10 cellular contexts compared by ENCODE assay signal in the genomic region with DNA sequence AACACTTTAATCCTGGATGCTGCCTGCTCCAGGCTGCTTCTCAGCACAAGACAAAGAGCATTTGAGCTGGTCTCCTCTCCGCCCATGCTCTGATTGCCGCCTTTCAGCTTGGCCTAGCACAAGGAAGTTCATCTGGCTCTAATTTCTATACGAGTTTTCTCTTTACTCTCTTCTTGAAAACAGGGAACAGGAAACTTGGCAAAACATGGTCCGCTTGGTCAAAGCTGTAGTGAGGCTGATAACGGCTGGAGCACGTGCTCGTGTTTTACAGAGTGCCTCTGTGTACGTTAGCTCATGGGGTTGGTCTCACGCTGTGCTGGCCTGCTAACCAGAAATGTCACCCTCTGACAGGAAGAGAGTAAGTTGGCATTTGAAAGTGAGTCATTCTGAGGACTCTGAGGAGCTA. TPM values are rescaled to one million over a fixed set of nuclear protein-coding genes. Genes with fewer than 3 reads are reported as not detected.
DNase-seq lines count a peak whose midpoint lies in the region; ATAC-seq and TF ChIP-seq lines count a peak whose summit lies in the region.
"Had no signal": no experiment of that assay in that cellular context is flagged by ENCODE, and none has a peak within 500 bp of the region (broad histone marks: within the 10 kb centered on the region; RNA-seq: fewer than 3 reads in every experiment).

No MANE protein-coding gene starts in this region.

- no peaks in the 10 kb centered on the region for H3K9me3 ChIP-seq in mesodermal cell (ENCODE audit: control insufficient read depth, low read length)
- H3K9me3 ChIP-seq in tibial nerve = no peaks in the 10 kb centered on the region
- H3K9me3 ChIP-seq: uterus had no signal

- H3K36me3 ChIP-seq in mesodermal cell (ENCODE audit: control insufficient read depth, insufficient read depth, low read length) (peaks cover 12% of the 10 kb centered on the region), tibial nerve (peaks cover 0 to 21% (median 0%) of the 10 kb centered on the region in 3 donors)
- H3K36me3 ChIP-seq: uterus had no signal

- H3K9me3 Mint-ChIP-seq in activated T-cell treated with anti-CD3 and anti-CD28 coated beads, Interleukin-2, amount 50 U/mL, for 72 hours = no peaks in the 10 kb centered on the region
- no peaks in the 10 kb centered on the region for H3K9me3 Mint-ChIP-seq in naive thymus-derived CD8-positive, alpha-beta T cell
- H3K9me3 Mint-ChIP-seq: activated B cell treated with CpG ODN at 0.5 μM for 24 hours had no signal

- ATAC-seq in activated T-cell treated with anti-CD3 and anti-CD28 coated beads, Interleukin-2, amount 50 U/mL, for 72 hours (replicated peaks in 1 of 2) = peak; percentile 45 to 64
- ATAC-seq in naive thymus-derived CD8-positive, alpha-beta T cell = no peak
- no peak for ATAC-seq in GM21423 (IDR thresholded peaks at IDR 0.05; ENCODE audit: unreplicated experiment)
- no peak for ATAC-seq in HG03342 (IDR thresholded peaks at IDR 0.05; ENCODE audit: unreplicated experiment)

- no peak for DNase-seq in activated T-cell treated with anti-CD3 and anti-CD28 coated beads, Interleukin-2, amount 50 U/mL, for 72 hours
- no peak for DNase-seq in activated T-cell treated with anti-CD3 and anti-CD28 coated beads for 4 hours
- DNase-seq in epidermal melanocyte (ENCODE audit: insufficient read length, low spot score) = peak; percentile 44
- peak in 1 of 2 donors; percentile 38 for DNase-seq in tibial nerve (ENCODE audit: low spot score in 2 of 2)
- DNase-seq in naive thymus-derived CD8-positive, alpha-beta T cell = no peak
- DNase-seq: activated B cell treated with CpG ODN at 0.5 μM for 24 hours, uterus had no signal

- TF ChIP-seq EP300 in tibial nerve (IDR thresholded peaks at IDR 0.05) = peak in 1 of 2 donors; percentile 81

- H3K4me3 Mint-ChIP-seq in activated T-cell treated with anti-CD3 and anti-CD28 coated beads, Interleukin-2, amount 50 U/mL, for 72 hours = no peak overlapping the region
- no peak overlapping the region for H3K4me3 Mint-ChIP-seq in naive thymus-derived CD8-positive, alpha-beta T cell
- H3K4me3 Mint-ChIP-seq: activated B cell treated with CpG ODN at 0.5 μM for 24 hours had no signal

- TF ChIP-seq CTCF in tibial nerve (IDR thresholded peaks at IDR 0.05) = no peak

- TF ChIP-seq POLR2A in tibial nerve (IDR thresholded peaks at IDR 0.05) = no peak

- H3K4me1 Mint-ChIP-seq in activated T-cell treated with anti-CD3 and anti-CD28 coated beads, Interleukin-2, amount 50 U/mL, for 72 hours (ENCODE audit: low read depth) = peaks cover 47% of the 10 kb centered on the region
- peaks cover 0 to 20% (median 7%) of the 10 kb centered on the region in 4 donors for H3K4me1 Mint-ChIP-seq in naive thymus-derived CD8-positive, alpha-beta T cell

- H3K27me3 ChIP-seq in tibial nerve = no peaks in the 10 kb centered on the region
- H3K27me3 ChIP-seq: uterus had no signal

- no peak overlapping the region for H3K27ac Mint-ChIP-seq in activated T-cell treated with anti-CD3 and anti-CD28 coated beads, Interleukin-2, amount 50 U/mL, for 72 hours
- peak overlapping the region in 2 of 10 donors; percentile 21 for H3K27ac Mint-ChIP-seq in naive thymus-derived CD8-positive, alpha-beta T cell
- H3K27ac Mint-ChIP-seq: activated B cell treated with CpG ODN at 0.5 μM for 24 hours had no signal

- POLR2A ChIA-PET in naive thymus-derived CD8-positive, alpha-beta T cell (lab: Charles Lee) = no interaction called here

- H3K27ac ChIP-seq in mesodermal cell (ENCODE audit: low read depth, low read length, severe bottlenecking) (peak overlapping the region; percentile 82), tibial nerve (peak overlapping the region in 3 of 4 donors; percentile 2 to 86 (median 70))

- H3K4me1 ChIP-seq in mesodermal cell (ENCODE audit: control insufficient read depth, insufficient read depth, low read length, poor library complexity, severe bottlenecking) (peaks cover 46% of the 10 kb centered on the region), tibial nerve (peaks cover 0 to 45% (median 16%) of the 10 kb centered on the region in 4 donors)

- H3K4me3 ChIP-seq in mesodermal cell (ENCODE audit: extremely low read depth, insufficient read depth, low read length, poor library complexity, severe bottlenecking) = no peak overlapping the region
- no peak overlapping the region for H3K4me3 ChIP-seq in tibial nerve
- H3K4me3 ChIP-seq: uterus had no signal

- 47 to 55% methylated on average over 8 to 9 of the region's 9 CpGs for WGBS in mesodermal cell (ENCODE audit: insufficient coverage in 2 of 2), 2 experiments
- WGBS in tibial nerve, 2 donors = 35 to 47% methylated on average over 9 of the region's 9 CpGs

- H3K36me3 Mint-ChIP-seq in activated T-cell treated with anti-CD3 and anti-CD28 coated beads, Interleukin-2, amount 50 U/mL, for 72 hours (ENCODE audit: insufficient read depth in 2 of 2) = peaks cover 2 to 6% of the 10 kb centered on the region in 2 donors
- peaks cover 0 to 67% (median 30%) of the 10 kb centered on the region in 3 donors for H3K36me3 Mint-ChIP-seq in naive thymus-derived CD8-positive, alpha-beta T cell

- no peaks in the 10 kb centered on the region for H3K27me3 Mint-ChIP-seq in activated T-cell treated with anti-CD3 and anti-CD28 coated beads, Interleukin-2, amount 50 U/mL, for 72 hours (ENCODE audit: low read depth)
- no peaks in the 10 kb centered on the region for H3K27me3 Mint-ChIP-seq in naive thymus-derived CD8-positive, alpha-beta T cell
- H3K27me3 Mint-ChIP-seq: activated B cell treated with CpG ODN at 0.5 μM for 24 hours had no signal

RNA-seq across cellular contexts. Expression of a gene that starts 19.2 kb away (rescaled TPM):
- total RNA-seq in activated T-cell treated with anti-CD3 and anti-CD28 coated beads, Interleukin-2, amount 50 U/mL, for 72 hours = under 1 TPM in 1 of 2 donors, not detected in 1; 0.41 TPM
- 0.63 TPM for polyA plus RNA-seq in mesodermal cell (2013, experiment 1 of 2)
- polyA plus RNA-seq in mesodermal cell (2013, experiment 2 of 2) = 0.86 TPM
- total RNA-seq in tibial nerve = 1,000 to 10,000 TPM in 1 of 4 donors, 10 to 100 TPM in 3; 17.0 to 1,032 (median 80.4) TPM
- total RNA-seq in naive thymus-derived CD8-positive, alpha-beta T cell = not detected
- not detected for polyA plus RNA-seq in naive thymus-derived CD8-positive, alpha-beta T cell
- total RNA-seq: activated B cell treated with CpG ODN at 0.5 μM for 24 hours had no signal

RNA-seq across cellular contexts. Expression of a gene that starts 40.6 kb away (rescaled TPM):
- 1 to 10 TPM; 5.5 to 5.7 TPM for total RNA-seq in activated T-cell treated with anti-CD3 and anti-CD28 coated beads, Interleukin-2, amount 50 U/mL, for 72 hours
- polyA plus RNA-seq in mesodermal cell (2013, experiment 1 of 2) = 24.1 TPM
- polyA plus RNA-seq in mesodermal cell (2013, experiment 2 of 2) = 26.7 TPM
- 10 to 100 TPM in 3 of 4 donors, 1 to 10 TPM in 1; 3.3 to 18.6 (median 15.9) TPM for total RNA-seq in tibial nerve
- 1 to 10 TPM; 5.1 to 6.3 TPM for total RNA-seq in naive thymus-derived CD8-positive, alpha-beta T cell
- 10 to 100 TPM in 1 of 3 donors, 1 to 10 TPM in 2; 8.0 to 12.8 (median 8.7) TPM for polyA plus RNA-seq in naive thymus-derived CD8-positive, alpha-beta T cell

Comparison
In these comparisons a context has a peak if more than half of its experiments do, and no peak if none do; other contexts are left out.
1. ATAC-seq: peak in activated T-cell treated with anti-CD3 and anti-CD28 coated beads, Interleukin-2, amount 50 U/mL, for 72 hours (2 of 2); none in naive thymus-derived CD8-positive, alpha-beta T cell (0 of 2), GM21423 (single experiment) and HG03342 (single experiment).
2. RNA of a gene that starts 19.2 kb away (total RNA-seq): 17.0 to 1,032 TPM in tibial nerve; 0.41 TPM in activated T-cell treated with anti-CD3 and anti-CD28 coated beads, Interleukin-2, amount 50 U/mL, for 72 hours and not detected in naive thymus-derived CD8-positive, alpha-beta T cell; every median in the first group is over 10 times any median in the second.